18 cellular contexts compared by ENCODE assay signal in genomic region chr2:127683766-127684165, GRCh38. TPM values are rescaled to one million over a fixed set of nuclear protein-coding genes. Genes with fewer than 3 reads are reported as not detected.
DNase-seq lines count a peak whose midpoint lies in the region; ATAC-seq, FAIRE-seq and TF ChIP-seq lines count a peak whose summit lies in the region.
"Had no signal": no experiment of that assay in that cellular context is flagged by ENCODE, and none has a peak within 500 bp of the region (broad histone marks: within the 10 kb centered on the region; RNA-seq: fewer than 3 reads in every experiment).

No MANE protein-coding gene starts in this region.

- H3K9me3 Mint-ChIP-seq in activated CD4-positive, alpha-beta memory T cell treated with anti-CD3 and anti-CD28 coated beads, Interleukin-2, amount 10 ng/mL, durations not matched to agents 7 days and 5 days = peaks cover 5% of the 10 kb centered on the region

- no peak for TF ChIP-seq POLR2A in right lobe of liver (IDR thresholded peaks at IDR 0.05)

- CTCF ChIA-PET in activated CD4-positive, alpha-beta memory T cell treated with anti-CD3 and anti-CD28 coated beads, Interleukin-2, amount 10 ng/mL, durations not matched to agents 7 days and 5 days (lab: Charles Lee) = interaction anchor here (1.8 kb wide), 1 partner anchor 93 kb away, joined by 3 read pairs; no protein-coding TSS in a partner anchor

- H3K27ac Mint-ChIP-seq in activated CD4-positive, alpha-beta memory T cell treated with anti-CD3 and anti-CD28 coated beads, Interleukin-2, amount 10 ng/mL, durations not matched to agents 7 days and 5 days = no peak overlapping the region
- H3K27ac Mint-ChIP-seq: naive thymus-derived CD8-positive, alpha-beta T cell had no signal

- H3K4me3 Mint-ChIP-seq in activated CD4-positive, alpha-beta memory T cell treated with anti-CD3 and anti-CD28 coated beads, Interleukin-2, amount 10 ng/mL, durations not matched to agents 7 days and 5 days = no peak overlapping the region
- H3K4me3 Mint-ChIP-seq: CD14-positive monocyte; naive thymus-derived CD8-positive, alpha-beta T cell had no signal

- H3K27me3 ChIP-seq in right lobe of liver (no peaks in the 10 kb centered on the region), stomach smooth muscle (ENCODE audit: control insufficient read depth in 1 of 2, insufficient read depth in 2 of 2, low read length in 2 of 2) (no peaks in the 10 kb centered on the region)
- H3K27me3 ChIP-seq: Peyer's patch, suprapubic skin had no signal

- H3K27me3 Mint-ChIP-seq in activated CD4-positive, alpha-beta memory T cell treated with anti-CD3 and anti-CD28 coated beads, Interleukin-2, amount 10 ng/mL, durations not matched to agents 7 days and 5 days = peaks cover 24% of the 10 kb centered on the region

- H3K9ac ChIP-seq in stomach smooth muscle (ENCODE audit: low read length in 2 of 2) = peak overlapping the region; percentile 29 to 50

- peaks cover 2% of the 10 kb centered on the region for H3K36me3 Mint-ChIP-seq in activated CD4-positive, alpha-beta memory T cell treated with anti-CD3 and anti-CD28 coated beads, Interleukin-2, amount 10 ng/mL, durations not matched to agents 7 days and 5 days (ENCODE audit: low read depth)
- H3K36me3 Mint-ChIP-seq: CD14-positive monocyte had no signal

- H3K27ac ChIP-seq in right lobe of liver = no peak overlapping the region
- peak overlapping the region; percentile 64 for H3K27ac ChIP-seq in stomach smooth muscle (ENCODE audit: low read length)
- H3K27ac ChIP-seq: dorsolateral prefrontal cortex, Peyer's patch, psoas muscle, suprapubic skin, VCaP had no signal

- H3K4me3 ChIP-seq in cardiac fibroblast (replicated peaks in 1 of 2; ENCODE audit: low read depth in 2 of 2, low read length in 2 of 2) (no peak overlapping the region), right lobe of liver (no peak overlapping the region), stomach smooth muscle (ENCODE audit: low read length in 2 of 2) (peak overlapping the region; percentile 3 to 40)
- H3K4me3 ChIP-seq: dorsolateral prefrontal cortex, Peyer's patch, psoas muscle, suprapubic skin had no signal

- intact Hi-C loops in right lobe of liver (cut with DNase I) = no loop called here

- H3K36me3 ChIP-seq in right lobe of liver = no peaks in the 10 kb centered on the region
- H3K36me3 ChIP-seq in stomach smooth muscle (ENCODE audit: control insufficient read depth in 2 of 2, insufficient read depth in 2 of 2, low read length in 2 of 2) = no peaks in the 10 kb centered on the region
- H3K36me3 ChIP-seq: Peyer's patch, suprapubic skin had no signal

- TF ChIP-seq CTCF in cardiac fibroblast (IDR thresholded peaks at IDR 0.05; ENCODE audit: low read depth, low read length) (no peak), right lobe of liver (IDR thresholded peaks at IDR 0.05) (no peak)

- H3K4me1 Mint-ChIP-seq in activated CD4-positive, alpha-beta memory T cell treated with anti-CD3 and anti-CD28 coated beads, Interleukin-2, amount 10 ng/mL, durations not matched to agents 7 days and 5 days = no peaks in the 10 kb centered on the region

- no peaks in the 10 kb centered on the region for H3K9me3 ChIP-seq in right lobe of liver
- H3K9me3 ChIP-seq in stomach smooth muscle (ENCODE audit: control insufficient read depth in 2 of 2, low read length in 2 of 2) = no peaks in the 10 kb centered on the region
- H3K9me3 ChIP-seq: Peyer's patch, psoas muscle had no signal

- POLR2A ChIA-PET in activated CD4-positive, alpha-beta memory T cell treated with anti-CD3 and anti-CD28 coated beads, Interleukin-2, amount 10 ng/mL, durations not matched to agents 7 days and 5 days (lab: Charles Lee) = interaction anchor here (0.9 to 1.6 kb wide), 2 partner anchors 18 to 20 kb away, joined by 3 to 5 read pairs; no protein-coding TSS in a partner anchor

- peak; percentile 23 for FAIRE-seq in HTR-8/SVneo (lab: Jason Lieb, UNC)

- H3K4me1 ChIP-seq in right lobe of liver (no peaks in the 10 kb centered on the region), stomach smooth muscle (ENCODE audit: control insufficient read depth, insufficient read depth, low read length) (peaks cover 32% of the 10 kb centered on the region)
- H3K4me1 ChIP-seq: suprapubic skin had no signal

- DNase-seq in HTR-8/SVneo (ENCODE audit: insufficient read length, low spot score) (no peak), cardiac fibroblast (ENCODE audit: low read depth in 2 of 2) (peak; percentile 24 to 52), right lobe of liver (no peak), GM19240 (ENCODE audit: insufficient read length, low spot score) (no peak), NCI-H345 (lab: John Stamatoyannopoulos, UW) (no peak)
- DNase-seq in activated CD8-positive, alpha-beta memory T cell treated with anti-CD3 and anti-CD28 coated beads, Interleukin-2, amount 50 U/mL, for 4 hours = no peak
- DNase-seq in activated CD4-positive, alpha-beta memory T cell treated with anti-CD3 and anti-CD28 coated beads, Interleukin-2, amount 10 ng/mL, durations not matched to agents 7 days and 5 days = no peak
- DNase-seq: activated effector memory CD4-positive, alpha-beta T cell treated with Interleukin-2 at 50 U/mL for 16 hours; DMS79 treated with DMSO at 0.1 percent for 48 hours; naive thymus-derived CD8-positive, alpha-beta T cell; NCI-H69; Peyer's patch had no signal

- 78% methylated on average over 12 of the region's 14 CpGs for WGBS in right lobe of liver (ENCODE audit: insufficient coverage, low coverage, low lambda C conversion rate, missing lambda C conversion rate)

- peak in 3 of 4 donors; percentile 32 to 48 (median 33) for ATAC-seq in right lobe of liver
- ATAC-seq: naive thymus-derived CD8-positive, alpha-beta T cell; psoas muscle had no signal

RNA-seq across cellular contexts. Expression of gene LIMS2, which starts 8.4 kb away (rescaled TPM):
- total RNA-seq in right lobe of liver = 10 to 100 TPM in 5 of 6 experiments, 1 to 10 TPM in 1; 6.6 to 37.7 (median 19.5) TPM
- total RNA-seq in activated CD4-positive, alpha-beta memory T cell treated with anti-CD3 and anti-CD28 coated beads, Interleukin-2, amount 10 ng/mL, durations not matched to agents 7 days and 5 days = 10 to 100 TPM; 15.0 to 15.5 TPM

RNA-seq across cellular contexts. Expression of gene SFT2D3, which starts 17.5 kb away (rescaled TPM):
- 1 to 10 TPM; 1.6 to 4.7 (median 3.4) TPM for total RNA-seq in right lobe of liver
- 1 to 10 TPM; 5.2 to 5.8 TPM for total RNA-seq in activated CD4-positive, alpha-beta memory T cell treated with anti-CD3 and anti-CD28 coated beads, Interleukin-2, amount 10 ng/mL, durations not matched to agents 7 days and 5 days

RNA-seq across cellular contexts. Expression of gene GPR17, which starts 37.8 kb away (rescaled TPM):
- total RNA-seq in right lobe of liver = not detected
- not detected for total RNA-seq in activated CD4-positive, alpha-beta memory T cell treated with anti-CD3 and anti-CD28 coated beads, Interleukin-2, amount 10 ng/mL, durations not matched to agents 7 days and 5 days
- total RNA-seq: naive thymus-derived CD8-positive, alpha-beta T cell; Peyer's patch had no signal

Comparison
In these comparisons a context has a peak if more than half of its experiments do, and no peak if none do; other contexts are left out.
1. DNase-seq: peak in cardiac fibroblast (2 of 2); none in HTR-8/SVneo (single experiment), right lobe of liver (0 of 3), activated CD8-positive, alpha-beta memory T cell treated with anti-CD3 and anti-CD28 coated beads, Interleukin-2, amount 50 U/mL, for 4 hours (single experiment), activated CD4-positive, alpha-beta memory T cell treated with anti-CD3 and anti-CD28 coated beads, Interleukin-2, amount 10 ng/mL, durations not matched to agents 7 days and 5 days (single experiment), GM19240 (single experiment) and NCI-H345 (single experiment).
2. H3K4me3 ChIP-seq: peak in stomach smooth muscle (2 of 2); none in cardiac fibroblast (0 of 2) and right lobe of liver (0 of 3).